In genomic region chr4:105140684-105141490, GRCh38 we compare ENCODE assay signal across 8 cellular contexts. TPM values are rescaled to one million over a fixed set of nuclear protein-coding genes. Genes with fewer than 3 reads are reported as not detected.
DNase-seq lines count a peak whose midpoint lies in the region; ATAC-seq and TF ChIP-seq lines count a peak whose summit lies in the region.

No MANE protein-coding gene starts in this region.

- peak; percentile 62 for TF ChIP-seq CTCF in GM06990 (IDR thresholded peaks at IDR 0.05; ENCODE audit: insufficient read depth, low read length, poor library complexity, severe bottlenecking)
- TF ChIP-seq CTCF in foreskin fibroblast (IDR thresholded peaks at IDR 0.05; ENCODE audit: low read depth, low read length) = peak; percentile 66
- peak; percentile 67 for TF ChIP-seq CTCF in progenitor cell of endocrine pancreas (IDR thresholded peaks at IDR 0.05; ENCODE audit: unreplicated experiment)

- ATAC-seq in HG03175 (IDR thresholded peaks at IDR 0.05; ENCODE audit: unreplicated experiment) (peak; percentile 45), HG03378 (IDR thresholded peaks at IDR 0.05; ENCODE audit: unreplicated experiment) (no peak), GM18520 (IDR thresholded peaks at IDR 0.05; ENCODE audit: unreplicated experiment) (no peak)

- POLR2A ChIA-PET in activated CD4-positive, alpha-beta memory T cell treated with anti-CD3 and anti-CD28 coated beads, Interleukin-2, amount 10 ng/mL, durations not matched to agents 7 days and 5 days (lab: Charles Lee) = interaction anchor here (1.5 to 2.3 kb wide), 2 partner anchors 331 to 333 kb away, joined by 7 to 8 read pairs; partner anchors contain the start of gene PPA2

- no peak overlapping the region for H3K4me3 ChIP-seq in GM06990 (replicated peaks; ENCODE audit: low read depth, low read length)
- no peak overlapping the region for H3K4me3 ChIP-seq in foreskin fibroblast (ENCODE audit: low read depth in 1 of 2, low read length in 2 of 2)

- CTCF ChIA-PET in activated CD4-positive, alpha-beta memory T cell treated with anti-CD3 and anti-CD28 coated beads, Interleukin-2, amount 10 ng/mL, durations not matched to agents 7 days and 5 days (lab: Charles Lee) = interaction anchor here (0.7 to 4.8 kb wide), 8 partner anchors 9 to 333 kb away, joined by 3 to 27 read pairs (median 3); partner anchors contain the start of gene PPA2

- H3K4me3 Mint-ChIP-seq in activated CD4-positive, alpha-beta memory T cell treated with anti-CD3 and anti-CD28 coated beads, Interleukin-2, amount 10 ng/mL, durations not matched to agents 7 days and 5 days = no peak overlapping the region
- no peak overlapping the region for H3K4me3 Mint-ChIP-seq in progenitor cell of endocrine pancreas (ENCODE audit: low read depth)

- no peaks in the 10 kb centered on the region for H3K36me3 Mint-ChIP-seq in activated CD4-positive, alpha-beta memory T cell treated with anti-CD3 and anti-CD28 coated beads, Interleukin-2, amount 10 ng/mL, durations not matched to agents 7 days and 5 days (ENCODE audit: low read depth)
- no peaks in the 10 kb centered on the region for H3K36me3 Mint-ChIP-seq in progenitor cell of endocrine pancreas (ENCODE audit: insufficient read depth)

- no peaks in the 10 kb centered on the region for H3K27me3 ChIP-seq in GM06990 (replicated peaks; ENCODE audit: control insufficient read depth, insufficient read depth, low read length)

- H3K9me3 Mint-ChIP-seq in activated CD4-positive, alpha-beta memory T cell treated with anti-CD3 and anti-CD28 coated beads, Interleukin-2, amount 10 ng/mL, durations not matched to agents 7 days and 5 days = no peaks in the 10 kb centered on the region
- no peaks in the 10 kb centered on the region for H3K9me3 Mint-ChIP-seq in progenitor cell of endocrine pancreas (ENCODE audit: low read depth)

- H3K27me3 Mint-ChIP-seq in activated CD4-positive, alpha-beta memory T cell treated with anti-CD3 and anti-CD28 coated beads, Interleukin-2, amount 10 ng/mL, durations not matched to agents 7 days and 5 days = no peaks in the 10 kb centered on the region
- H3K27me3 Mint-ChIP-seq in progenitor cell of endocrine pancreas = peaks cover 17% of the 10 kb centered on the region

- peaks cover 18% of the 10 kb centered on the region for H3K4me1 Mint-ChIP-seq in activated CD4-positive, alpha-beta memory T cell treated with anti-CD3 and anti-CD28 coated beads, Interleukin-2, amount 10 ng/mL, durations not matched to agents 7 days and 5 days
- peaks cover 13% of the 10 kb centered on the region for H3K4me1 Mint-ChIP-seq in progenitor cell of endocrine pancreas (ENCODE audit: low read depth)

- DNase-seq in GM06990 (ENCODE audit: extremely low read depth, insufficient read length) (no peak), foreskin fibroblast (peak; percentile 29 to 49), progenitor cell of endocrine pancreas (ENCODE audit: low spot score, unreplicated experiment) (no peak), NCI-H2227 treated with DMSO at 0.1 percent for 48 hours (lab: John Stamatoyannopoulos, UW) (no peak)
- DNase-seq in activated CD4-positive, alpha-beta memory T cell treated with anti-CD3 and anti-CD28 coated beads, Interleukin-2, amount 10 ng/mL, durations not matched to agents 7 days and 5 days = peak; percentile 49

- no peaks in the 10 kb centered on the region for H3K36me3 ChIP-seq in GM06990 (ENCODE audit: control insufficient read depth, insufficient read depth, low read length)

- no peak overlapping the region for H3K27ac Mint-ChIP-seq in activated CD4-positive, alpha-beta memory T cell treated with anti-CD3 and anti-CD28 coated beads, Interleukin-2, amount 10 ng/mL, durations not matched to agents 7 days and 5 days
- no peak overlapping the region for H3K27ac Mint-ChIP-seq in progenitor cell of endocrine pancreas

RNA-seq across cellular contexts. Expression of gene TET2, which starts 5.8 kb away (rescaled TPM):
- total RNA-seq in activated CD4-positive, alpha-beta memory T cell treated with anti-CD3 and anti-CD28 coated beads, Interleukin-2, amount 10 ng/mL, durations not matched to agents 7 days and 5 days = 10 to 100 TPM; 25.0 to 25.9 TPM
- total RNA-seq in progenitor cell of endocrine pancreas = 37.2 and 38.2 TPM in 2 replicates

Comparison
In these comparisons a context has a peak if more than half of its experiments do, and no peak if none do; other contexts are left out.
1. DNase-seq: peak in activated CD4-positive, alpha-beta memory T cell treated with anti-CD3 and anti-CD28 coated beads, Interleukin-2, amount 10 ng/mL, durations not matched to agents 7 days and 5 days (single experiment) and foreskin fibroblast (2 of 2); none in GM06990 (single experiment), progenitor cell of endocrine pancreas (single experiment) and NCI-H2227 treated with DMSO at 0.1 percent for 48 hours (single experiment).
2. Peak in every context shown above with its lines, with median percentiles within 50 percentile points of each other: CTCF ChIP-seq.